ENCODE assay signal across 8 cellular contexts in genomic region chr9:79233542-79233941, GRCh38.
DNase-seq lines count a peak whose midpoint lies in the region; ATAC-seq and TF ChIP-seq lines count a peak whose summit lies in the region.

No MANE protein-coding gene starts in this region.

- no peaks in the 10 kb centered on the region for H3K27me3 ChIP-seq in WERI-Rb-1 (ENCODE audit: insufficient read depth, low read depth, severe bottlenecking)

- H3K27ac Mint-ChIP-seq in neural crest cell (ENCODE audit: unreplicated experiment) = no peak overlapping the region

- H3K9me3 Mint-ChIP-seq in neural crest cell = peaks cover 6% of the 10 kb centered on the region

- no peaks in the 10 kb centered on the region for H3K4me1 Mint-ChIP-seq in neural crest cell

- H3K4me3 ChIP-seq in WERI-Rb-1 (ENCODE audit: low read depth, low read length) = no peak overlapping the region

- H3K9me3 ChIP-seq in WERI-Rb-1 (ENCODE audit: severe bottlenecking) = no peaks in the 10 kb centered on the region

- H3K27ac ChIP-seq in WERI-Rb-1 = no peak overlapping the region

- TF ChIP-seq CTCF in WERI-Rb-1 (IDR thresholded peaks at IDR 0.05; ENCODE audit: low read depth, low read length) (peak; percentile 68), neural crest cell (conservative IDR thresholded peaks at IDR 0.05) (peak; percentile 49)

- no peaks in the 10 kb centered on the region for H3K36me3 Mint-ChIP-seq in neural crest cell (ENCODE audit: low read depth)

- H3K27me3 Mint-ChIP-seq in neural crest cell (ENCODE audit: low read depth) = no peaks in the 10 kb centered on the region

- no peak overlapping the region for H3K4me3 Mint-ChIP-seq in neural crest cell

- no peaks in the 10 kb centered on the region for H3K36me3 ChIP-seq in WERI-Rb-1

- ATAC-seq in HG02884 (IDR thresholded peaks at IDR 0.05; ENCODE audit: unreplicated experiment) = peak; percentile 72

- DNase-seq in NCI-H1417 (lab: John Stamatoyannopoulos, UW) = peak in 2 of 3 experiments; percentile 0 to 9
- DNase-seq in NCI-H1417 treated with DMSO at 0.1 percent for 48 hours (lab: John Stamatoyannopoulos, UW) = no peak
- DNase-seq in WERI-Rb-1 = peak; percentile 68
- DNase-seq in neural crest cell (ENCODE audit: low read depth, low spot score) = no peak
- DNase-seq in globus pallidus (ENCODE audit: low spot score) = no peak
- DNase-seq in cerebellar cortex (ENCODE audit: low spot score) = no peak
- no peak for DNase-seq in NK-92 treated with Interleukin-12 subunit alpha and Interleukin-12 subunit beta, amount 100 ng/mL, for 24 hours (lab: John Stamatoyannopoulos, UW)

Comparison
In these comparisons a context has a peak if more than half of its experiments do, and no peak if none do; other contexts are left out.
1. DNase-seq: peak in NCI-H1417 (2 of 3) and WERI-Rb-1 (single experiment); none in NCI-H1417 treated with DMSO at 0.1 percent for 48 hours (single experiment), neural crest cell (single experiment), globus pallidus (single experiment), cerebellar cortex (single experiment) and NK-92 treated with Interleukin-12 subunit alpha and Interleukin-12 subunit beta, amount 100 ng/mL, for 24 hours (single experiment).